22 cellular contexts compared by ENCODE assay signal in genomic region chr10:71433116-71433982, GRCh38. TPM values are rescaled to one million over a fixed set of nuclear protein-coding genes. Genes with fewer than 3 reads are reported as not detected.
DNase-seq lines count a peak whose midpoint lies in the region; TF ChIP-seq lines count a peak whose summit lies in the region.
"Had no signal": no experiment of that assay in that cellular context is flagged by ENCODE, and none has a peak within 500 bp of the region (broad histone marks: within the 10 kb centered on the region; RNA-seq: fewer than 3 reads in every experiment).

No MANE protein-coding gene starts in this region.

- no peaks in the 10 kb centered on the region for H3K79me2 ChIP-seq in H9 (ENCODE audit: insufficient read depth, low read length)

- H3K23me2 ChIP-seq in H9 (ENCODE audit: insufficient read length, low read depth, low read length, poor library complexity, severe bottlenecking) = peaks cover 3% of the 10 kb centered on the region

- H2BK15ac ChIP-seq in H9 (ENCODE audit: low read depth, low read length) = no peak overlapping the region

- H3K4me1 Mint-ChIP-seq in H9 = peaks cover 17 to 19% of the 10 kb centered on the region in 2 experiments
- H3K4me1 Mint-ChIP-seq: mesothelial cell of epicardium had no signal

- H4K5ac ChIP-seq in H9 (ENCODE audit: insufficient read length, low read depth, low read length) = no peak overlapping the region

- H3K27ac Mint-ChIP-seq in H9 = peak overlapping the region in 1 of 3 experiments; percentile 78; a peak in 2 of 7 replicates
- H3K27ac Mint-ChIP-seq: mesothelial cell of epicardium had no signal

- WGBS in H9 (ENCODE audit: extremely low coverage, insufficient read length, low lambda C conversion rate) = no CpG with 5 or more reads among the region's 9 CpGs

- H2AK5ac ChIP-seq in H9 (ENCODE audit: insufficient read length, low read length) = no peak overlapping the region

- no peaks in the 10 kb centered on the region for H3K9me3 ChIP-seq in H9 (ENCODE audit: control insufficient read depth, low read depth, low read length)
- no peaks in the 10 kb centered on the region for H3K9me3 ChIP-seq in WERI-Rb-1 (ENCODE audit: severe bottlenecking)
- H3K9me3 ChIP-seq: pancreas, SJSA1 had no signal

- no peak overlapping the region for H3K4ac ChIP-seq in H9 (ENCODE audit: low read depth, low read length)

- H3K4me3 Mint-ChIP-seq in H9 = no peak overlapping the region
- H3K4me3 Mint-ChIP-seq: mesothelial cell of epicardium; naive thymus-derived CD4-positive, alpha-beta T cell had no signal

- H2BK120ac ChIP-seq in H9 (ENCODE audit: low read depth, low read length, poor library complexity, severe bottlenecking) = no peak overlapping the region

- no peaks in the 10 kb centered on the region for H3K36me3 Mint-ChIP-seq in H9 (ENCODE audit: insufficient read depth in 1 of 3, low read depth in 3 of 3)
- H3K36me3 Mint-ChIP-seq: mesothelial cell of epicardium; naive thymus-derived CD4-positive, alpha-beta T cell had no signal

- H3T11ph ChIP-seq in H9 (ENCODE audit: low read length) = no peak overlapping the region

- H3K18ac ChIP-seq in H9 (ENCODE audit: insufficient read length, low read depth, low read length) = no peak overlapping the region

- H4K8ac ChIP-seq in H9 (replicated peaks; ENCODE audit: insufficient read length, low read depth, low read length) = no peak overlapping the region

- H2BK5ac ChIP-seq in H9 (ENCODE audit: insufficient read length, low read length) = no peak overlapping the region

- no peaks in the 10 kb centered on the region for H4K20me1 ChIP-seq in H9 (ENCODE audit: control insufficient read depth, insufficient read depth, insufficient read length)

- no peak overlapping the region for H3K4me3 ChIP-seq in WERI-Rb-1 (ENCODE audit: low read depth, low read length)
- H3K4me3 ChIP-seq: pancreas, SJSA1 had no signal

- no peaks in the 10 kb centered on the region for H3K4me1 ChIP-seq in H9 (ENCODE audit: insufficient read depth, low read length)
- H3K4me1 ChIP-seq: pancreas, SJSA1 had no signal

- H3K27me3 Mint-ChIP-seq in H9 (ENCODE audit: low read depth) = peaks cover 8% of the 10 kb centered on the region

- H3K4me2 ChIP-seq in H9 (ENCODE audit: insufficient read depth, insufficient read length, low read length) = no peak overlapping the region

- no peak overlapping the region for H3K9ac ChIP-seq in H9 (ENCODE audit: extremely low read depth, insufficient read length, low read length)

- H4K91ac ChIP-seq in H9 (ENCODE audit: insufficient read length, low read depth, low read length) = no peak overlapping the region

- H3K36me3 ChIP-seq in WERI-Rb-1 = peaks cover 32% of the 10 kb centered on the region
- H3K36me3 ChIP-seq: pancreas, SJSA1 had no signal

- TF ChIP-seq CTCF in H9 (conservative IDR thresholded peaks at IDR 0.05) = no peak
- no peak for TF ChIP-seq CTCF in WERI-Rb-1 (IDR thresholded peaks at IDR 0.05; ENCODE audit: low read depth, low read length)

- no peak overlapping the region for H2BK12ac ChIP-seq in H9 (ENCODE audit: insufficient read length, low read depth, low read length)

- no peak overlapping the region for H3K14ac ChIP-seq in H9 (ENCODE audit: insufficient read depth, low read length)

- H3K79me1 ChIP-seq in H9 (ENCODE audit: insufficient read depth, low read depth, low read length, poor library complexity, severe bottlenecking) = no peaks in the 10 kb centered on the region

- no peak overlapping the region for H3K23ac ChIP-seq in H9 (ENCODE audit: insufficient read length, low read depth, low read length)

- DNase-seq in H9 (peak; percentile 15), iPS-NIHi7 (ENCODE audit: extremely low spot score) (peak; percentile 5), WERI-Rb-1 (no peak), NCI-H748 treated with DMSO at 0.1 percent for 48 hours (lab: John Stamatoyannopoulos, UW) (no peak)
- DNase-seq in activated CD8-positive, alpha-beta memory T cell treated with anti-CD3 and anti-CD28 coated beads, Interleukin-2, amount 50 U/mL, for 48 hours = peak; percentile 30
- DNase-seq in stimulated activated CD8-positive, alpha-beta memory T cell treated with anti-CD3 and anti-CD28 coated beads, Interleukin-4, amount 100 ng/mL, for 48 hours = peak; percentile 6
- DNase-seq in activated CD4-positive, alpha-beta T cell treated with anti-CD3 and anti-CD28 coated beads, Interleukin-2, amount 50 U/mL, for 4 hours = no peak
- DNase-seq: activated CD4-positive, CD25-positive, alpha-beta regulatory T cell; cerebellar nuclear complex; DMS79 treated with DMSO at 0.1 percent for 48 hours; NCI-H1048; NCI-H1694 treated with DMSO at 0.1 percent for 48 hours; NCI-H2171; NCI-H524; T-helper 1 cell had no signal

- H3K27me3 ChIP-seq in H9 (ENCODE audit: insufficient read depth, low read length) (no peaks in the 10 kb centered on the region), WERI-Rb-1 (ENCODE audit: insufficient read depth, low read depth, severe bottlenecking) (no peaks in the 10 kb centered on the region)
- H3K27me3 ChIP-seq: pancreas, SJSA1 had no signal

- H2AFZ ChIP-seq in H9 (ENCODE audit: low read length) = no peak overlapping the region

- H3K56ac ChIP-seq in H9 (ENCODE audit: insufficient read length, low read depth, low read length) = no peak overlapping the region

- no peaks in the 10 kb centered on the region for H3K9me3 Mint-ChIP-seq in H9
- H3K9me3 Mint-ChIP-seq: mesothelial cell of epicardium had no signal

- no peak overlapping the region for H2BK20ac ChIP-seq in H9 (ENCODE audit: low read depth, low read length, poor library complexity, severe bottlenecking)

- H3K27ac ChIP-seq in H9 (ENCODE audit: insufficient read length, low read depth, low read length) = no peak overlapping the region
- no peak overlapping the region for H3K27ac ChIP-seq in WERI-Rb-1
- H3K27ac ChIP-seq: C4-2B, pancreas, SJSA1 had no signal

RNA-seq across cellular contexts. Expression of gene CDH23, which starts 36.6 kb away (rescaled TPM):
- 1.1 and 2.1 TPM in 2 replicates for total RNA-seq in H9 (2021)
- total RNA-seq: astrocyte, RPMI7951 had no signal

Comparison
In these comparisons a context has a peak if more than half of its experiments do, and no peak if none do; other contexts are left out.
1. DNase-seq: peak in H9 (single experiment), activated CD8-positive, alpha-beta memory T cell treated with anti-CD3 and anti-CD28 coated beads, Interleukin-2, amount 50 U/mL, for 48 hours (single experiment), iPS-NIHi7 (single experiment) and stimulated activated CD8-positive, alpha-beta memory T cell treated with anti-CD3 and anti-CD28 coated beads, Interleukin-4, amount 100 ng/mL, for 48 hours (single experiment); none in activated CD4-positive, alpha-beta T cell treated with anti-CD3 and anti-CD28 coated beads, Interleukin-2, amount 50 U/mL, for 4 hours (0 of 2), WERI-Rb-1 (single experiment) and NCI-H748 treated with DMSO at 0.1 percent for 48 hours (single experiment).